Comparison of ENCODE assay signal across 15 cellular contexts in the genomic region with DNA sequence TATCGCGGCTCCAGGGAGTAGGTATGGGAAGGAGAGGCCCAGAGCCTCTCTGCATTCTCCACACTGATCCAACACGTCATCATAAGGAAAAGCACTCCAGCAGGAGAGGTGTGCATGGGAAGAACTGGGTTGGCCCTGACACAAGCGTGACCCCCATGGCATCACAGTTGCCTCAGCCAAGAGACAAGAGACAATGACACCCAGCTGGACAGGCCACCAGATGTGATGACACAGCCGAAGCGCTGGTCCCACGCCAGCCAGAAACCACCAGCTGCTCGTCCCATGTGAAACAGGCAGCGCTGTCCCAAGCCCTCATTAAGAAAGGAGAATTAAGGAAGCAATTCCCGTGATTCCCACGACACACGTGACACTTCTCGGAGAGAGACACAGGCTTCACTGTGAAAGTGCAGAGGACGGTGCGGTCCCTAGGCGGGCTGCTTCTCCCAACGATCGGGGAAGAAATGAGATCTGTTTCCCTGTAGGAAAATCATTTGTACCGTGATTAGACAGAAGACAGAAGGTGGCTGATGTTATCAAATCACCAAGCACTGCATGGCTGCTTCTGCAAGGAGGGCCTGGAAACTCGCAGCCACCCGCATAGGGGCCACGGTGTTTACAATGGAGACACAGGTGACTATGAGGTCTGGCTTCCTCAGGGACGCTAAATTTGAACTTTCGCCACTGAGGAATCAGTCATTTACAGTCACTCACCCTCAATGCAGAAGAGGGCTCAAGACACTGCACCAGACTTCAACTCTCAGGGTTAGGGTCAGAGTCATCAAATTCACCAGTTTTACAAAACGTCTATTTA.
A peak's percentile ranks its signal among the peaks of the same experiment; 100 is the strongest.
DNase-seq lines count a peak whose midpoint lies in the region; ATAC-seq and TF ChIP-seq lines count a peak whose summit lies in the region.
"Had no signal": no experiment of that assay in that cellular context is flagged by ENCODE, and none has a peak within 500 bp of the region (broad histone marks: within the 10 kb centered on the region; RNA-seq: fewer than 3 reads in every experiment).

No MANE protein-coding gene starts in this region.

- POLR2A ChIA-PET in Caco-2 (lab: Charles Lee) = no interaction called here

- 81 to 92% methylated on average over 25 of the region's 25 CpGs for WGBS in body of pancreas, 2 donors

- H3K9me3 Mint-ChIP-seq in Caco-2 (ENCODE audit: unreplicated experiment) = no peaks in the 10 kb centered on the region
- H3K9me3 Mint-ChIP-seq: immature natural killer cell had no signal

- H3K9ac ChIP-seq in rectal smooth muscle tissue (ENCODE audit: low read length) = no peak overlapping the region

- H3K27ac Mint-ChIP-seq in Caco-2 (ENCODE audit: unreplicated experiment) = peak overlapping the region; percentile 39
- H3K27ac Mint-ChIP-seq: CD14-positive monocyte; immature natural killer cell; stimulated activated naive B cell treated with anti-CD40 and anti-IgM and Interleukin-4, amounts not matched to agents 10 μg/mL and 1 μg/mL and 100 μg/mL, for 72 hours; T-helper 17 cell had no signal

- no peaks in the 10 kb centered on the region for H3K36me3 ChIP-seq in Caco-2 (ENCODE audit: control insufficient read depth, insufficient read depth, low read length)
- H3K36me3 ChIP-seq in body of pancreas (replicated peaks in 1 of 2; ENCODE audit: insufficient read depth in 1 of 2, low read depth in 2 of 2) = no peaks in the 10 kb centered on the region
- H3K36me3 ChIP-seq in lower lobe of right lung = no peaks in the 10 kb centered on the region
- no peaks in the 10 kb centered on the region for H3K36me3 ChIP-seq in rectal smooth muscle tissue (ENCODE audit: control insufficient read depth, insufficient read depth, low read length)

- BruUV-seq in Caco-2 (replicated peaks; lab: Mats Ljungman, UMichigan) = no TSS peak

- no peak for TF ChIP-seq POLR2A in body of pancreas (IDR thresholded peaks at IDR 0.05)

- no peak overlapping the region for H3K4me3 Mint-ChIP-seq in Caco-2 (ENCODE audit: unreplicated experiment)
- H3K4me3 Mint-ChIP-seq: immature natural killer cell; stimulated activated naive B cell treated with anti-CD40 and anti-IgM and Interleukin-4, amounts not matched to agents 10 μg/mL and 1 μg/mL and 100 μg/mL, for 72 hours; T-helper 17 cell had no signal

- H3K4me1 ChIP-seq in Caco-2 (peaks cover 19% of the 10 kb centered on the region), body of pancreas (peaks cover 75% of the 10 kb centered on the region), lower lobe of right lung (peaks cover 18% of the 10 kb centered on the region), rectal smooth muscle tissue (ENCODE audit: control insufficient read depth, insufficient read depth, low read length) (peaks cover 51% of the 10 kb centered on the region)

- H3K27ac ChIP-seq in body of pancreas = peak overlapping the region; percentile 72 to 88 (median 80)
- H3K27ac ChIP-seq in lower lobe of right lung = no peak overlapping the region
- peak overlapping the region; percentile 2 for H3K27ac ChIP-seq in rectal smooth muscle tissue (ENCODE audit: low read depth, low read length)

- H3K4me3 ChIP-seq in Caco-2 (ENCODE audit: low read depth, low read length) (no peak overlapping the region), body of pancreas (no peak overlapping the region), lower lobe of right lung (no peak overlapping the region), rectal smooth muscle tissue (ENCODE audit: low read length) (no peak overlapping the region)

- H3K36me3 Mint-ChIP-seq in Caco-2 (ENCODE audit: insufficient read depth, unreplicated experiment) = peaks cover 6% of the 10 kb centered on the region
- H3K36me3 Mint-ChIP-seq: CD14-positive monocyte; immature natural killer cell; stimulated activated naive B cell treated with anti-CD40 and anti-IgM and Interleukin-4, amounts not matched to agents 10 μg/mL and 1 μg/mL and 100 μg/mL, for 72 hours had no signal

- no peak for DNase-seq in Caco-2
- DNase-seq in body of pancreas = peak in 1 of 4 donors; percentile 14
- DNase-seq in lower lobe of right lung = peak; percentile 35
- DNase-seq in COLO829 (ENCODE audit: low spot score) = no peak
- no peak for DNase-seq in KG1 (lab: John Stamatoyannopoulos, UW)
- DNase-seq: activated CD4-positive, alpha-beta T cell treated with anti-CD3 and anti-CD28 coated beads, Interleukin-2, amount 50 U/mL, for 1 hour; activated effector memory CD4-positive, alpha-beta T cell treated with Interleukin-2 at 50 U/mL for 16 hours; GDM1; immature natural killer cell; stimulated activated naive B cell treated with anti-CD40 and anti-IgM and Interleukin-4, amounts not matched to agents 10 μg/mL and 1 μg/mL and 100 μg/mL, for 72 hours; T-helper 17 cell had no signal

- H3K27me3 Mint-ChIP-seq in Caco-2 (ENCODE audit: insufficient read depth, unreplicated experiment) = no peaks in the 10 kb centered on the region

- H3K9me3 ChIP-seq in Caco-2 = no peaks in the 10 kb centered on the region
- no peaks in the 10 kb centered on the region for H3K9me3 ChIP-seq in body of pancreas
- H3K9me3 ChIP-seq in lower lobe of right lung = no peaks in the 10 kb centered on the region

- peaks cover 22% of the 10 kb centered on the region for H3K4me1 Mint-ChIP-seq in Caco-2 (ENCODE audit: low read depth, unreplicated experiment)
- H3K4me1 Mint-ChIP-seq: immature natural killer cell had no signal

- intact Hi-C loops in Caco-2 (cut with micrococcal nuclease; ENCODE audit: unreplicated experiment) = no loop called here
- intact Hi-C loops in body of pancreas (cut with DNase I) = no loop called here
- intact Hi-C loops in lower lobe of right lung (cut with DNase I) = no loop called here

- TF ChIP-seq CTCF in Caco-2 (IDR thresholded peaks at IDR 0.05; ENCODE audit: insufficient read depth in 1 of 2, low read depth in 1 of 2, low read length in 1 of 2, severe bottlenecking in 1 of 2, unreplicated experiment in 1 of 2) (no peak), body of pancreas (IDR thresholded peaks at IDR 0.05) (no peak), lower lobe of right lung (IDR thresholded peaks at IDR 0.05) (no peak)

- CTCF ChIA-PET in Caco-2 (lab: Charles Lee) = no interaction called here

- H3K27me3 ChIP-seq in Caco-2 (replicated peaks; ENCODE audit: control insufficient read depth, insufficient read depth, low read length) (no peaks in the 10 kb centered on the region), body of pancreas (no peaks in the 10 kb centered on the region), lower lobe of right lung (ENCODE audit: low read depth) (no peaks in the 10 kb centered on the region), rectal smooth muscle tissue (ENCODE audit: control insufficient read depth, insufficient read depth, low read length) (no peaks in the 10 kb centered on the region)

- no peak for ATAC-seq in body of pancreas
- ATAC-seq in lower lobe of right lung = no peak
- no peak for ATAC-seq in HG03108 (IDR thresholded peaks at IDR 0.05; ENCODE audit: unreplicated experiment)
- no peak for ATAC-seq in activated CD4-positive, CD25-positive, alpha-beta regulatory T cell treated with anti-CD3 and anti-CD28 coated beads, Interleukin-2, amount 50 U/mL, for 24 hours
- ATAC-seq: stimulated activated naive B cell treated with anti-CD40 and anti-IgM and Interleukin-4, amounts not matched to agents 10 μg/mL and 1 μg/mL and 100 μg/mL, for 72 hours; T-helper 17 cell had no signal
